In genomic region chr6:106886922-106887797, GRCh38 we compare ENCODE assay signal across 16 cellular contexts.
A peak's percentile ranks its signal among the peaks of the same experiment; 100 is the strongest.
DNase-seq lines count a peak whose midpoint lies in the region; ATAC-seq and TF ChIP-seq lines count a peak whose summit lies in the region.
"Had no signal": no experiment of that assay in that cellular context is flagged by ENCODE, and none has a peak within 500 bp of the region (broad histone marks: within the 10 kb centered on the region; RNA-seq: fewer than 3 reads in every experiment).

No MANE protein-coding gene starts in this region.

- DNase-seq in GM23338 (ENCODE audit: low spot score) = peak; percentile 43
- peak; percentile 13 for DNase-seq in NCI-H2227 treated with DMSO at 0.1 percent for 48 hours (lab: John Stamatoyannopoulos, UW)
- peak; percentile 62 for DNase-seq in neural progenitor cell (ENCODE audit: low spot score)
- no peak for DNase-seq in HFFc6
- no peak for DNase-seq in stimulated activated CD4-positive, alpha-beta T cell treated with anti-CD3 and anti-CD28 coated beads, Interleukin-4, amount 100 ng/mL, for 24 hours
- DNase-seq in heart right ventricle = no peak
- no peak for DNase-seq in midbrain (lab: John Stamatoyannopoulos, UW)
- DNase-seq: activated CD8-positive, alpha-beta T cell treated with anti-CD3 and anti-CD28 coated beads, Interleukin-2, amount 10 ng/mL, durations not matched to agents 7 days and 5 days; activated naive CD4-positive, alpha-beta T cell treated with anti-CD3 and anti-CD28 coated beads, Interleukin-2, amount 50 U/mL, for 16 hours; cortex of kidney; heart left ventricle; sigmoid colon; T-helper 1 cell; transverse colon had no signal

- H2AFZ ChIP-seq in GM23338 = no peak overlapping the region
- H2AFZ ChIP-seq in neural progenitor cell (replicated peaks) = peak overlapping the region; percentile 76

- no peaks in the 10 kb centered on the region for H3K9me2 ChIP-seq in GM23338 (ENCODE audit: insufficient read depth)

- peak overlapping the region; percentile 59 for H3K4me2 ChIP-seq in GM23338
- peak overlapping the region; percentile 70 for H3K4me2 ChIP-seq in neural progenitor cell

- H3K36me3 Mint-ChIP-seq in GM23338 (ENCODE audit: low read depth) (no peaks in the 10 kb centered on the region), neural progenitor cell (no peaks in the 10 kb centered on the region), HFFc6 (ENCODE audit: low read depth) (no peaks in the 10 kb centered on the region)
- H3K36me3 Mint-ChIP-seq: IgD-negative memory B cell had no signal

- H3K4me1 ChIP-seq in GM23338 (ENCODE audit: insufficient read depth) (peaks cover 51% of the 10 kb centered on the region), ectodermal cell (ENCODE audit: control insufficient read depth, insufficient read depth, low read length) (peaks cover 12% of the 10 kb centered on the region), neural progenitor cell (peaks cover 30% of the 10 kb centered on the region), heart right ventricle (no peaks in the 10 kb centered on the region)
- H3K4me1 ChIP-seq: heart left ventricle, sigmoid colon had no signal

- H3K9me3 Mint-ChIP-seq in GM23338 (no peaks in the 10 kb centered on the region), neural progenitor cell (no peaks in the 10 kb centered on the region), HFFc6 (no peaks in the 10 kb centered on the region)
- H3K9me3 Mint-ChIP-seq: IgD-negative memory B cell had no signal

- H3F3A ChIP-seq in GM23338 (replicated peaks; ENCODE audit: low read depth) (peaks cover 7% of the 10 kb centered on the region; the same call in 1 of the 2 replicates), neural progenitor cell (ENCODE audit: low read depth) (peaks cover 30% of the 10 kb centered on the region)

- H3K27ac Mint-ChIP-seq in GM23338 (peak overlapping the region; percentile 92), neural progenitor cell (no peak overlapping the region), HFFc6 (no peak overlapping the region)
- H3K27ac Mint-ChIP-seq: activated CD8-positive, alpha-beta T cell treated with anti-CD3 and anti-CD28 coated beads, Interleukin-2, amount 10 ng/mL, durations not matched to agents 7 days and 5 days; IgD-negative memory B cell had no signal

- H3K9ac ChIP-seq in neural progenitor cell = no peak overlapping the region

- intact Hi-C loops in heart right ventricle (cut with DNase I) = no loop called here

- peak overlapping the region; percentile 29 for H3K4me3 ChIP-seq in GM23338
- H3K4me3 ChIP-seq in ectodermal cell (ENCODE audit: insufficient read depth, low read depth, low read length) = no peak overlapping the region
- peak overlapping the region; percentile 30 for H3K4me3 ChIP-seq in neural progenitor cell
- no peak overlapping the region for H3K4me3 ChIP-seq in heart right ventricle
- H3K4me3 ChIP-seq: heart left ventricle, sigmoid colon, transverse colon had no signal

- 52 to 75% methylated on average over 5 to 8 of the region's 8 CpGs for WGBS in ectodermal cell, 2 experiments
- 47 to 48% methylated on average over 8 of the region's 8 CpGs for WGBS in heart right ventricle, 2 donors

- H3K79me2 ChIP-seq in GM23338 (replicated peaks; ENCODE audit: insufficient read depth) = no peaks in the 10 kb centered on the region
- H3K79me2 ChIP-seq in neural progenitor cell (ENCODE audit: low read depth) = no peaks in the 10 kb centered on the region

- no peaks in the 10 kb centered on the region for H3K9me3 ChIP-seq in ectodermal cell (ENCODE audit: control insufficient read depth, low read length)
- no peaks in the 10 kb centered on the region for H3K9me3 ChIP-seq in neural progenitor cell (ENCODE audit: low read depth)
- no peaks in the 10 kb centered on the region for H3K9me3 ChIP-seq in heart right ventricle
- H3K9me3 ChIP-seq: heart left ventricle, sigmoid colon, transverse colon had no signal

- no peak for TF ChIP-seq CTCF in GM23338 (conservative IDR thresholded peaks at IDR 0.05; ENCODE audit: low read depth in 2 of 2)
- no peak for TF ChIP-seq CTCF in neural progenitor cell (IDR thresholded peaks at IDR 0.05)
- TF ChIP-seq CTCF in HFFc6 (IDR thresholded peaks at IDR 0.05) = no peak
- no peak for TF ChIP-seq CTCF in heart right ventricle (IDR thresholded peaks at IDR 0.05)

- no peaks in the 10 kb centered on the region for H4K20me1 ChIP-seq in GM23338 (replicated peaks; ENCODE audit: insufficient read depth)
- H4K20me1 ChIP-seq in neural progenitor cell (ENCODE audit: low read depth) = no peaks in the 10 kb centered on the region

- H3K4me3 Mint-ChIP-seq in GM23338 (peak overlapping the region; percentile 55), neural progenitor cell (no peak overlapping the region), HFFc6 (no peak overlapping the region; the same call in 1 of the 2 replicates)
- H3K4me3 Mint-ChIP-seq: activated CD8-positive, alpha-beta T cell treated with anti-CD3 and anti-CD28 coated beads, Interleukin-2, amount 10 ng/mL, durations not matched to agents 7 days and 5 days; IgD-negative memory B cell had no signal

- H3K27me3 ChIP-seq in GM23338 (ENCODE audit: insufficient read depth) (no peaks in the 10 kb centered on the region), ectodermal cell (ENCODE audit: control insufficient read depth, insufficient read depth, low read length, poor library complexity, severe bottlenecking) (no peaks in the 10 kb centered on the region), neural progenitor cell (no peaks in the 10 kb centered on the region), heart right ventricle (peaks cover 0 to 29% (median 11%) of the 10 kb centered on the region in 7 donors)
- H3K27me3 ChIP-seq: sigmoid colon, transverse colon had no signal

- H3K4me1 Mint-ChIP-seq in GM23338 (peaks cover 54% of the 10 kb centered on the region), neural progenitor cell (peaks cover 23% of the 10 kb centered on the region), HFFc6 (ENCODE audit: low read depth) (peaks cover 9% of the 10 kb centered on the region)

- H3K27ac ChIP-seq in GM23338 (ENCODE audit: low read depth) (peak overlapping the region; percentile 84), ectodermal cell (ENCODE audit: insufficient read depth, low read depth, low read length, poor library complexity, severe bottlenecking) (peak overlapping the region; percentile 39), neural progenitor cell (peak overlapping the region; percentile 85), heart right ventricle (no peak overlapping the region)
- H3K27ac ChIP-seq: heart left ventricle, sigmoid colon, transverse colon had no signal

- ATAC-seq in GM23338 (peak; percentile 59), heart right ventricle (no peak)
- ATAC-seq: activated CD8-positive, alpha-beta T cell treated with anti-CD3 and anti-CD28 coated beads, Interleukin-2, amount 10 ng/mL, durations not matched to agents 7 days and 5 days; heart left ventricle had no signal

- H3K27me3 Mint-ChIP-seq in GM23338 (ENCODE audit: insufficient read depth, low read depth, poor library complexity) = peaks cover 5% of the 10 kb centered on the region
- H3K27me3 Mint-ChIP-seq in neural progenitor cell (ENCODE audit: insufficient read depth, low read depth) = no peaks in the 10 kb centered on the region
- H3K27me3 Mint-ChIP-seq in HFFc6 (ENCODE audit: insufficient read depth) = peaks cover 4% of the 10 kb centered on the region
- H3K27me3 Mint-ChIP-seq: IgD-negative memory B cell had no signal

- no peaks in the 10 kb centered on the region for H3K36me3 ChIP-seq in GM23338 (ENCODE audit: insufficient read depth)
- no peaks in the 10 kb centered on the region for H3K36me3 ChIP-seq in ectodermal cell (ENCODE audit: control insufficient read depth, insufficient read depth, low read length)
- no peaks in the 10 kb centered on the region for H3K36me3 ChIP-seq in neural progenitor cell
- no peaks in the 10 kb centered on the region for H3K36me3 ChIP-seq in heart right ventricle
- H3K36me3 ChIP-seq: heart left ventricle, sigmoid colon, transverse colon had no signal

TF ChIP-seq in GM23338, 12 proteins besides CTCF, POLR2A, EP300 and RAD21:
- TF ChIP-seq EZH2phosphoT487 (IDR thresholded peaks at IDR 0.05; ENCODE audit: unreplicated experiment) (no peak), STAT1 (IDR thresholded peaks at IDR 0.05; ENCODE audit: unreplicated experiment) (no peak), ETS1 (IDR thresholded peaks at IDR 0.05) (no peak), JUNB (IDR thresholded peaks at IDR 0.05; ENCODE audit: unreplicated experiment) (no peak)
- TF ChIP-seq, protein P1, sequence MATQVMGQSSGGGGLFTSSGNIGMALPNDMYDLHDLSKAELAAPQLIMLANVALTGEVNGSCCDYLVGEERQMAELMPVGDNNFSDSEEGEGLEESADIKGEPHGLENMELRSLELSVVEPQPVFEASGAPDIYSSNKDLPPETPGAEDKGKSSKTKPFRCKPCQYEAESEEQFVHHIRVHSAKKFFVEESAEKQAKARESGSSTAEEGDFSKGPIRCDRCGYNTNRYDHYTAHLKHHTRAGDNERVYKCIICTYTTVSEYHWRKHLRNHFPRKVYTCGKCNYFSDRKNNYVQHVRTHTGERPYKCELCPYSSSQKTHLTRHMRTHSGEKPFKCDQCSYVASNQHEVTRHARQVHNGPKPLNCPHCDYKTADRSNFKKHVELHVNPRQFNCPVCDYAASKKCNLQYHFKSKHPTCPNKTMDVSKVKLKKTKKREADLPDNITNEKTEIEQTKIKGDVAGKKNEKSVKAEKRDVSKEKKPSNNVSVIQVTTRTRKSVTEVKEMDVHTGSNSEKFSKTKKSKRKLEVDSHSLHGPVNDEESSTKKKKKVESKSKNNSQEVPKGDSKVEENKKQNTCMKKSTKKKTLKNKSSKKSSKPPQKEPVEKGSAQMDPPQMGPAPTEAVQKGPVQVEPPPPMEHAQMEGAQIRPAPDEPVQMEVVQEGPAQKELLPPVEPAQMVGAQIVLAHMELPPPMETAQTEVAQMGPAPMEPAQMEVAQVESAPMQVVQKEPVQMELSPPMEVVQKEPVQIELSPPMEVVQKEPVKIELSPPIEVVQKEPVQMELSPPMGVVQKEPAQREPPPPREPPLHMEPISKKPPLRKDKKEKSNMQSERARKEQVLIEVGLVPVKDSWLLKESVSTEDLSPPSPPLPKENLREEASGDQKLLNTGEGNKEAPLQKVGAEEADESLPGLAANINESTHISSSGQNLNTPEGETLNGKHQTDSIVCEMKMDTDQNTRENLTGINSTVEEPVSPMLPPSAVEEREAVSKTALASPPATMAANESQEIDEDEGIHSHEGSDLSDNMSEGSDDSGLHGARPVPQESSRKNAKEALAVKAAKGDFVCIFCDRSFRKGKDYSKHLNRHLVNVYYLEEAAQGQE (IDR thresholded peaks at IDR 0.05; ENCODE audit: unreplicated experiment) = no peak

Comparison
In these comparisons a context has a peak if more than half of its experiments do, and no peak if none do; other contexts are left out.
1. DNase-seq: peak in GM23338 (single experiment), NCI-H2227 treated with DMSO at 0.1 percent for 48 hours (single experiment) and neural progenitor cell (single experiment); none in HFFc6 (single experiment), stimulated activated CD4-positive, alpha-beta T cell treated with anti-CD3 and anti-CD28 coated beads, Interleukin-4, amount 100 ng/mL, for 24 hours (single experiment), heart right ventricle (0 of 2) and midbrain (single experiment).
2. H3K27ac ChIP-seq: peak in GM23338 (single experiment), ectodermal cell (single experiment) and neural progenitor cell (single experiment); none in heart right ventricle (0 of 10).
3. H3K4me3 ChIP-seq: peak in GM23338 (single experiment) and neural progenitor cell (single experiment); none in ectodermal cell (single experiment) and heart right ventricle (0 of 10).